ENCODE assay signal across 13 cellular contexts in genomic region chr11:92382311-92382710, GRCh38.
DNase-seq lines count a peak whose midpoint lies in the region; ATAC-seq and TF ChIP-seq lines count a peak whose summit lies in the region.
"Had no signal": no experiment of that assay in that cellular context is flagged by ENCODE, and none has a peak within 500 bp of the region (broad histone marks: within the 10 kb centered on the region; RNA-seq: fewer than 3 reads in every experiment).

No MANE protein-coding gene starts in this region.

- no peak overlapping the region for H3K18ac ChIP-seq in mesendoderm (ENCODE audit: low read length)

- H3K27me3 Mint-ChIP-seq in WTC11 (ENCODE audit: low read depth) (no peaks in the 10 kb centered on the region), glutamatergic neuron (ENCODE audit: unreplicated experiment) (peaks cover 2% of the 10 kb centered on the region)
- H3K27me3 Mint-ChIP-seq: B cell had no signal

- ATAC-seq in WTC11 = peak; percentile 55; the same call in 1 of the 2 replicates
- no peak for ATAC-seq in HG02623 (IDR thresholded peaks at IDR 0.05; ENCODE audit: unreplicated experiment)
- ATAC-seq: CD8-positive, alpha-beta T cell had no signal

- H3K27ac Mint-ChIP-seq in WTC11 (no peak overlapping the region), glutamatergic neuron (ENCODE audit: unreplicated experiment) (peak overlapping the region; percentile 88)
- H3K27ac Mint-ChIP-seq: B cell; CD8-positive, alpha-beta T cell had no signal

- DNase-seq in WTC11 (ENCODE audit: low spot score) (no peak), glutamatergic neuron (no peak), mesendoderm (peak; percentile 25), RPMI8226 (no peak), cortex of kidney (lab: John Stamatoyannopoulos, UW) (no peak)
- DNase-seq: Calu3; CD8-positive, alpha-beta T cell; DMS79 treated with DMSO at 0.1 percent for 48 hours; GF-D8 had no signal

- CTCF ChIA-PET in WTC11 (lab: Charles Lee) = interaction anchor here (0.6 kb wide), 2 partner anchors 154 to 168 kb away, joined by 3 read pairs; no protein-coding TSS in a partner anchor

- peaks cover 7% of the 10 kb centered on the region for H3K4me1 ChIP-seq in mesendoderm (ENCODE audit: control insufficient read depth, low read depth, low read length)
- H3K4me1 ChIP-seq: HAP-1 had no signal

- H3K27me3 ChIP-seq in mesendoderm (ENCODE audit: insufficient read depth, low read length, poor library complexity) = no peaks in the 10 kb centered on the region
- H3K27me3 ChIP-seq: BLaER1 treated with 17β-estradiol and CSF1 and Interleukin-3, amounts not matched to agents 10 nM and 100 nM had no signal

- H3K27ac ChIP-seq in mesendoderm (ENCODE audit: low read depth, low read length) = no peak overlapping the region
- H3K27ac ChIP-seq: BLaER1 treated with 17β-estradiol and CSF1 and Interleukin-3, amounts not matched to agents 10 nM and 100 nM had no signal

- H4K8ac ChIP-seq in mesendoderm (ENCODE audit: low read depth, low read length) = no peak overlapping the region

- no peak overlapping the region for H3K4me3 ChIP-seq in mesendoderm (ENCODE audit: low read length)
- H3K4me3 ChIP-seq: BLaER1 treated with 17β-estradiol and CSF1 and Interleukin-3, amounts not matched to agents 10 nM and 100 nM; HAP-1 had no signal

- H2BK5ac ChIP-seq in mesendoderm (ENCODE audit: low read length) = no peak overlapping the region

- H3K36me3 ChIP-seq in mesendoderm (ENCODE audit: control insufficient read depth, insufficient read depth, low read length) = no peaks in the 10 kb centered on the region
- H3K36me3 ChIP-seq: BLaER1 treated with 17β-estradiol and CSF1 and Interleukin-3, amounts not matched to agents 10 nM and 100 nM; HAP-1 had no signal

- H4K5ac ChIP-seq in mesendoderm (ENCODE audit: low read length) = no peak overlapping the region

- H3K4ac ChIP-seq in mesendoderm (ENCODE audit: low read depth, low read length) = no peak overlapping the region

- peaks cover 34% of the 10 kb centered on the region for H3K4me1 Mint-ChIP-seq in WTC11
- peaks cover 38% of the 10 kb centered on the region for H3K4me1 Mint-ChIP-seq in glutamatergic neuron (ENCODE audit: low read depth, unreplicated experiment)
- H3K4me1 Mint-ChIP-seq: B cell had no signal

- no peak overlapping the region for H2BK120ac ChIP-seq in mesendoderm (ENCODE audit: low read depth, low read length)

- no peak overlapping the region for H2BK15ac ChIP-seq in mesendoderm (replicated peaks; ENCODE audit: low read depth)

- WGBS in mesendoderm (ENCODE audit: extremely low coverage, insufficient coverage, low lambda C conversion rate) = no CpG with 5 or more reads among the region's 3 CpGs

- no peak overlapping the region for H2AK5ac ChIP-seq in mesendoderm (ENCODE audit: low read length)

- no peaks in the 10 kb centered on the region for H3K9me3 Mint-ChIP-seq in WTC11
- H3K9me3 Mint-ChIP-seq in glutamatergic neuron (ENCODE audit: unreplicated experiment) = peaks cover 4% of the 10 kb centered on the region

- H3K79me2 ChIP-seq in mesendoderm (ENCODE audit: control insufficient read depth, insufficient read depth, low read length) = peaks cover 7% of the 10 kb centered on the region

- H3K4me3 Mint-ChIP-seq in WTC11 (no peak overlapping the region), glutamatergic neuron (ENCODE audit: unreplicated experiment) (no peak overlapping the region)
- H3K4me3 Mint-ChIP-seq: B cell; CD8-positive, alpha-beta T cell had no signal

- POLR2A ChIA-PET in WTC11 (lab: Charles Lee) = no interaction called here

- TF ChIP-seq CTCF in WTC11 (IDR thresholded peaks at IDR 0.05) = no peak
- TF ChIP-seq CTCF in glutamatergic neuron (IDR thresholded peaks at IDR 0.05; ENCODE audit: partially characterized antibody, unreplicated experiment) = no peak

- H3K56ac ChIP-seq in mesendoderm (ENCODE audit: low read length) = no peak overlapping the region

- peaks cover 7% of the 10 kb centered on the region for H3K79me1 ChIP-seq in mesendoderm (ENCODE audit: low read length)

- H3K23ac ChIP-seq in mesendoderm (ENCODE audit: low read length) = no peak overlapping the region

- H3K4me2 ChIP-seq in mesendoderm (ENCODE audit: low read length) = no peak overlapping the region
- H3K4me2 ChIP-seq: BLaER1 treated with 17β-estradiol and CSF1 and Interleukin-3, amounts not matched to agents 10 nM and 100 nM had no signal

- H3K9ac ChIP-seq in mesendoderm (ENCODE audit: low read length) = no peak overlapping the region
- H3K9ac ChIP-seq: BLaER1 treated with 17β-estradiol and CSF1 and Interleukin-3, amounts not matched to agents 10 nM and 100 nM had no signal

- H3K36me3 Mint-ChIP-seq in WTC11 (no peaks in the 10 kb centered on the region), glutamatergic neuron (ENCODE audit: unreplicated experiment) (no peaks in the 10 kb centered on the region)
- H3K36me3 Mint-ChIP-seq: CD8-positive, alpha-beta T cell had no signal

TF ChIP-seq in WTC11, 78 proteins besides CTCF, POLR2A, EP300 and RAD21:
- TF ChIP-seq FOXP4 (CRISPR knock-in tag; IDR thresholded peaks at IDR 0.05) = no peak
- TF ChIP-seq ELF4 (CRISPR knock-in tag; IDR thresholded peaks at IDR 0.05; ENCODE audit: low read depth) = no peak
- TF ChIP-seq GRHL2 (CRISPR knock-in tag; IDR thresholded peaks at IDR 0.05; ENCODE audit: insufficient replicate concordance, severe bottlenecking) = no peak
- no peak for TF ChIP-seq SMAD3 (CRISPR knock-in tag; IDR thresholded peaks at IDR 0.05; ENCODE audit: borderline replicate concordance)
- TF ChIP-seq MAX (CRISPR knock-in tag; IDR thresholded peaks at IDR 0.05) = no peak
- TF ChIP-seq MYBL2 (CRISPR knock-in tag; IDR thresholded peaks at IDR 0.05) = no peak
- TF ChIP-seq, protein P1, sequence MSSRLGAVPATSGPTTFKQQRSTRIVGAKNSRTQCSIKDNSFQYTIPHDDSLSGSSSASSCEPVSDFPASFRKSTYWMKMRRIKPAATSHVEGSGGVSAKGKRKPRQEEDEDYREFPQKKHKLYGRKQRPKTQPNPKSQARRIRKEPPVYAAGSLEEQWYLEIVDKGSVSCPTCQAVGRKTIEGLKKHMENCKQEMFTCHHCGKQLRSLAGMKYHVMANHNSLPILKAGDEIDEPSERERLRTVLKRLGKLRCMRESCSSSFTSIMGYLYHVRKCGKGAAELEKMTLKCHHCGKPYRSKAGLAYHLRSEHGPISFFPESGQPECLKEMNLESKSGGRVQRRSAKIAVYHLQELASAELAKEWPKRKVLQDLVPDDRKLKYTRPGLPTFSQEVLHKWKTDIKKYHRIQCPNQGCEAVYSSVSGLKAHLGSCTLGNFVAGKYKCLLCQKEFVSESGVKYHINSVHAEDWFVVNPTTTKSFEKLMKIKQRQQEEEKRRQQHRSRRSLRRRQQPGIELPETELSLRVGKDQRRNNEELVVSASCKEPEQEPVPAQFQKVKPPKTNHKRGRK (CRISPR knock-in tag; IDR thresholded peaks at IDR 0.05; ENCODE audit: borderline replicate concordance) = no peak
- TF ChIP-seq ZNF423 (CRISPR knock-in tag; IDR thresholded peaks at IDR 0.05) = no peak
- TF ChIP-seq SP1 (CRISPR knock-in tag; conservative IDR thresholded peaks at IDR 0.05) = no peak
- TF ChIP-seq FOXK1 (CRISPR knock-in tag; IDR thresholded peaks at IDR 0.05) = no peak
- TF ChIP-seq E2F1 (CRISPR knock-in tag; IDR thresholded peaks at IDR 0.05) = no peak
TF ChIP-seq in WTC11: peak in this region for 0.
